17 cellular contexts compared by ENCODE assay signal in genomic region chr17:35252646-35253045, GRCh38. TPM values are rescaled to one million over a fixed set of nuclear protein-coding genes. Genes with fewer than 3 reads are reported as not detected.
DNase-seq lines count a peak whose midpoint lies in the region; ATAC-seq and TF ChIP-seq lines count a peak whose summit lies in the region.
"Had no signal": no experiment of that assay in that cellular context is flagged by ENCODE, and none has a peak within 500 bp of the region (broad histone marks: within the 10 kb centered on the region; RNA-seq: fewer than 3 reads in every experiment).

No MANE protein-coding gene starts in this region.

- intact Hi-C loops in Calu3 (cut with micrococcal nuclease; ENCODE audit: unreplicated experiment) = no loop called here

- TF ChIP-seq CTCF in Calu3 (IDR thresholded peaks at IDR 0.05; ENCODE audit: unreplicated experiment) (no peak), osteocyte (IDR thresholded peaks at IDR 0.05) (no peak)

- CTCF ChIA-PET in Calu3 (lab: Charles Lee) = no interaction called here

- ATAC-seq in HG03108 (IDR thresholded peaks at IDR 0.05; ENCODE audit: unreplicated experiment) (no peak), GM21825 (IDR thresholded peaks at IDR 0.05; ENCODE audit: unreplicated experiment) (no peak)
- ATAC-seq: gastroesophageal sphincter had no signal

- no TSS peak for BruUV-seq in Calu3 (replicated peaks; lab: Mats Ljungman, UMichigan)

- H3K27ac ChIP-seq in epithelial cell of prostate = peak overlapping the region; percentile 99
- H3K27ac ChIP-seq: colonic mucosa, thyroid gland had no signal

- H3K4me3 Mint-ChIP-seq in Calu3 (ENCODE audit: low read depth, unreplicated experiment) (no peak overlapping the region), osteocyte (ENCODE audit: unreplicated experiment) (no peak overlapping the region)
- H3K4me3 Mint-ChIP-seq: activated CD4-positive, alpha-beta T cell treated with anti-CD3 and anti-CD28 coated beads, Interleukin-2, amount 10 ng/mL, durations not matched to agents 24 days and 14 days had no signal

- H3K27ac Mint-ChIP-seq in Calu3 (ENCODE audit: unreplicated experiment) = peak overlapping the region; percentile 50
- H3K27ac Mint-ChIP-seq in osteocyte (ENCODE audit: unreplicated experiment) = peak overlapping the region; percentile 54
- H3K27ac Mint-ChIP-seq: activated CD4-positive, alpha-beta T cell treated with anti-CD3 and anti-CD28 coated beads, Interleukin-2, amount 10 ng/mL, durations not matched to agents 24 days and 14 days; activated naive CD8-positive, alpha-beta T cell treated with anti-CD3 and anti-CD28 coated beads, Interleukin-2, amount 10 ng/mL, durations not matched to agents 7 days and 5 days had no signal

- peaks cover 85% of the 10 kb centered on the region for H3K36me3 Mint-ChIP-seq in Calu3 (ENCODE audit: insufficient read depth, unreplicated experiment)
- H3K36me3 Mint-ChIP-seq in osteocyte (ENCODE audit: unreplicated experiment) = peaks cover 24% of the 10 kb centered on the region

- H3K27me3 Mint-ChIP-seq in Calu3 (ENCODE audit: unreplicated experiment) (no peaks in the 10 kb centered on the region), osteocyte (ENCODE audit: unreplicated experiment) (no peaks in the 10 kb centered on the region)
- H3K27me3 Mint-ChIP-seq: activated CD4-positive, alpha-beta T cell treated with anti-CD3 and anti-CD28 coated beads, Interleukin-2, amount 10 ng/mL, durations not matched to agents 24 days and 14 days; activated naive CD8-positive, alpha-beta T cell treated with anti-CD3 and anti-CD28 coated beads, Interleukin-2, amount 10 ng/mL, durations not matched to agents 7 days and 5 days had no signal

- H3K4me1 Mint-ChIP-seq in Calu3 (ENCODE audit: low read depth, unreplicated experiment) (peaks cover 52% of the 10 kb centered on the region), osteocyte (ENCODE audit: unreplicated experiment) (peaks cover 37% of the 10 kb centered on the region)

- no peaks in the 10 kb centered on the region for H3K9me3 Mint-ChIP-seq in Calu3 (ENCODE audit: low read depth, unreplicated experiment)
- no peaks in the 10 kb centered on the region for H3K9me3 Mint-ChIP-seq in osteocyte (ENCODE audit: unreplicated experiment)
- H3K9me3 Mint-ChIP-seq: activated CD4-positive, alpha-beta T cell treated with anti-CD3 and anti-CD28 coated beads, Interleukin-2, amount 10 ng/mL, durations not matched to agents 24 days and 14 days; activated naive CD8-positive, alpha-beta T cell treated with anti-CD3 and anti-CD28 coated beads, Interleukin-2, amount 10 ng/mL, durations not matched to agents 7 days and 5 days had no signal

- DNase-seq in Calu3 (no peak), MV-4-11 (lab: John Stamatoyannopoulos, UW) (peak; percentile 88), epithelial cell of prostate (ENCODE audit: low read depth, low spot score) (no peak), osteocyte (ENCODE audit: extremely low spot score, unreplicated experiment) (no peak), LoVo (ENCODE audit: low spot score) (no peak)
- DNase-seq: activated CD4-positive, alpha-beta T cell treated with anti-CD3 and anti-CD28 coated beads, Interleukin-2, amount 10 ng/mL, durations not matched to agents 24 days and 14 days; activated naive CD8-positive, alpha-beta T cell treated with anti-CD3 and anti-CD28 coated beads, Interleukin-2, amount 10 ng/mL, durations not matched to agents 7 days and 5 days; colonic mucosa; Kasumi-1; NCI-H2107; OCI-M1; T-helper 1 cell had no signal

RNA-seq across cellular contexts. Expression of gene SLFN5, which starts 9.8 kb away (rescaled TPM):
- total RNA-seq in Calu3 (2022) (104 and 141 TPM in 2 replicates), osteocyte (79.0 and 82.4 TPM in 2 replicates)

RNA-seq across cellular contexts. Expression of gene SLC35G3, which starts 58.5 kb away (rescaled TPM):
- total RNA-seq in Calu3 (2022) = not detected in 2 replicates
- total RNA-seq in osteocyte = not detected in 2 replicates
- total RNA-seq: activated CD4-positive, alpha-beta T cell treated with anti-CD3 and anti-CD28 coated beads, Interleukin-2, amount 10 ng/mL, durations not matched to agents 24 days and 14 days; activated naive CD8-positive, alpha-beta T cell treated with anti-CD3 and anti-CD28 coated beads, Interleukin-2, amount 10 ng/mL, durations not matched to agents 7 days and 5 days; colonic mucosa; gastroesophageal sphincter; myocyte; thyroid gland had no signal
